In genomic region chr12:124676725-124677462, GRCh38 we compare ENCODE assay signal across 17 cellular contexts.
DNase-seq lines count a peak whose midpoint lies in the region; ATAC-seq and TF ChIP-seq lines count a peak whose summit lies in the region.
"Had no signal": no experiment of that assay in that cellular context is flagged by ENCODE, and none has a peak within 500 bp of the region (broad histone marks: within the 10 kb centered on the region; RNA-seq: fewer than 3 reads in every experiment).

No MANE protein-coding gene starts in this region.

- peak overlapping the region; percentile 6 for H3K4me2 ChIP-seq in IMR-90 (ENCODE audit: low read depth, low read length)
- H3K4me2 ChIP-seq: PC-9 had no signal

- TF ChIP-seq CTCF in IMR-90 (conservative IDR thresholded peaks at IDR 0.05; ENCODE audit: low read depth, low read length) (no peak), coronary artery (IDR thresholded peaks at IDR 0.05) (no peak), neural crest cell (conservative IDR thresholded peaks at IDR 0.05) (no peak), type B pancreatic cell (conservative IDR thresholded peaks at IDR 0.05) (no peak)

- H3K14ac ChIP-seq in IMR-90 (replicated peaks; ENCODE audit: low read depth, low read length) = peak overlapping the region; percentile 91

- peak overlapping the region; percentile 75 for H4K5ac ChIP-seq in IMR-90 (ENCODE audit: low read depth, low read length)

- H2AK9ac ChIP-seq in IMR-90 (replicated peaks; ENCODE audit: low read depth, low read length, poor library complexity) = peak overlapping the region; percentile 74

- intact Hi-C loops in IMR-90 (cut with micrococcal nuclease) = no loop called here

- H2BK20ac ChIP-seq in IMR-90 (ENCODE audit: low read depth, low read length) = peak overlapping the region; percentile 78

- WGBS in IMR-90 (ENCODE audit: extremely low coverage in 2 of 2, insufficient read length in 1 of 2), 2 experiments = 97% methylated on average over 21 of the region's 42 CpGs; no CpG with 5 or more reads in 1 of the 2 experiments

- peaks cover 71% of the 10 kb centered on the region for H3K4me1 Mint-ChIP-seq in neural crest cell
- peaks cover 47% of the 10 kb centered on the region for H3K4me1 Mint-ChIP-seq in type B pancreatic cell (ENCODE audit: unreplicated experiment)

- peaks cover 6% of the 10 kb centered on the region for H3K9me1 ChIP-seq in IMR-90 (ENCODE audit: insufficient read depth, low read length)

- peak overlapping the region; percentile 79 for H2AFZ ChIP-seq in IMR-90 (replicated peaks; ENCODE audit: low read length, poor library complexity)
- H2AFZ ChIP-seq: PC-9 had no signal

- H2AK5ac ChIP-seq in IMR-90 (ENCODE audit: low read depth, low read length) = peak overlapping the region; percentile 93

- no peak overlapping the region for H3K56ac ChIP-seq in IMR-90 (ENCODE audit: extremely low read depth, insufficient read depth, low read length)

- TF ChIP-seq RAD21 in IMR-90 (IDR thresholded peaks at IDR 0.05; ENCODE audit: low read length) = no peak

- in situ Hi-C loops in IMR-90 (cut with MboI; ENCODE audit: low sequenced_read_pairs) = no loop called here

- no peak for TF ChIP-seq POLR2A in IMR-90 (IDR thresholded peaks at IDR 0.05; ENCODE audit: low read depth, low read length)

- peak overlapping the region; percentile 77 for H3K18ac ChIP-seq in IMR-90 (ENCODE audit: low read depth, low read length)

- no peaks in the 10 kb centered on the region for H3K36me3 ChIP-seq in IMR-90 (ENCODE audit: control insufficient read depth, insufficient read depth, low read length)
- H3K36me3 ChIP-seq: ovary, spleen had no signal

- peaks cover 0 to 4% of the 10 kb centered on the region in 2 experiments; a peak in 1 of 4 replicates for H3K79me1 ChIP-seq in IMR-90 (ENCODE audit: low read depth in 1 of 2, low read length in 2 of 2)

- H3K27ac Mint-ChIP-seq in neural crest cell (ENCODE audit: unreplicated experiment) (no peak overlapping the region), type B pancreatic cell (peak overlapping the region; percentile 95)
- H3K27ac Mint-ChIP-seq: activated CD8-positive, alpha-beta T cell treated with anti-CD3 and anti-CD28 coated beads, Interleukin-2, amount 10 ng/mL, durations not matched to agents 7 days and 5 days had no signal

- dilution Hi-C loops in IMR-90 (cut with HindIII; ENCODE audit: low sequenced_read_pairs, unreplicated experiment) = no loop called here

- 0 out of 2 replicates have a peak overlapping the region, but pooled peaks have one; percentile 47 for H3K9ac ChIP-seq in IMR-90 (ENCODE audit: low read depth, low read length)

- no TSS peak for BruUV-seq in IMR-90 (replicated peaks; lab: Mats Ljungman, UMichigan)

- H3K27ac ChIP-seq in IMR-90 (ENCODE audit: insufficient read depth, low read length) = peak overlapping the region; percentile 65
- H3K27ac ChIP-seq in coronary artery = peak overlapping the region in 1 of 2 donors; percentile 82
- H3K27ac ChIP-seq: epithelial cell of prostate, ovary, PC-9 had no signal

- H2BK120ac ChIP-seq in IMR-90 (ENCODE audit: low read depth, low read length) = peak overlapping the region; percentile 86

- H3K4me3 ChIP-seq in IMR-90 (ENCODE audit: insufficient read depth, low read depth, low read length) (no peak overlapping the region), coronary artery (peak overlapping the region; percentile 57)
- H3K4me3 ChIP-seq: ovary, PC-9, spleen had no signal

- H3K27me3 Mint-ChIP-seq in neural crest cell (ENCODE audit: low read depth) (peaks cover 45% of the 10 kb centered on the region), type B pancreatic cell (no peaks in the 10 kb centered on the region)

- H3K4me1 ChIP-seq in IMR-90 (ENCODE audit: control insufficient read depth, insufficient read depth, low read length) = peaks cover 23% of the 10 kb centered on the region

- H3K9me3 Mint-ChIP-seq in neural crest cell (no peaks in the 10 kb centered on the region), type B pancreatic cell (no peaks in the 10 kb centered on the region)
- H3K9me3 Mint-ChIP-seq: memory B cell had no signal

- no peaks in the 10 kb centered on the region for H4K20me1 ChIP-seq in IMR-90 (ENCODE audit: insufficient read depth, low read length)

- no peaks in the 10 kb centered on the region for H3K27me3 ChIP-seq in IMR-90 (ENCODE audit: control insufficient read depth, insufficient read depth, low read length)
- H3K27me3 ChIP-seq: ovary, spleen had no signal

- DNase-seq in IMR-90 (no peak), coronary artery (ENCODE audit: low spot score) (no peak), neural crest cell (ENCODE audit: low read depth, low spot score) (no peak), type B pancreatic cell (ENCODE audit: extremely low spot score, unreplicated experiment) (no peak), NCI-H774 (lab: John Stamatoyannopoulos, UW) (no peak), NCI-H1694 treated with DMSO at 0.1 percent for 48 hours (lab: John Stamatoyannopoulos, UW) (no peak), NCI-H524 (lab: John Stamatoyannopoulos, UW) (no peak)
- DNase-seq: activated CD8-positive, alpha-beta T cell treated with anti-CD3 and anti-CD28 coated beads, Interleukin-2, amount 10 ng/mL, durations not matched to agents 7 days and 5 days; DMS53; NCI-H446 treated with DMSO at 0.1 percent for 48 hours; PC-9; spleen; stimulated activated naive CD8-positive, alpha-beta T cell treated with anti-CD3 and anti-CD28 coated beads, Interleukin-15, Interleukin-2, amounts not matched to agents 100 U/mL and 50 U/mL, for 24 hours; SW 1271 had no signal

- no peaks in the 10 kb centered on the region for H3K9me3 ChIP-seq in IMR-90 (ENCODE audit: control insufficient read depth, insufficient read depth, low read length)
- H3K9me3 ChIP-seq: ovary, spleen had no signal

- CTCF ChIA-PET in IMR-90 (lab: Yijun Ruan, JAX) = interaction anchor here (1.4 kb wide), 1 partner anchor 88 kb away, joined by 3 read pairs; no protein-coding TSS in a partner anchor

- peak overlapping the region; percentile 87 for H3K4ac ChIP-seq in IMR-90 (ENCODE audit: low read depth, low read length)

- peak overlapping the region; percentile 82; the same call in 2 of the 3 replicates for H2BK15ac ChIP-seq in IMR-90 (ENCODE audit: low read depth, low read length)

- peak overlapping the region; percentile 71 for H3K4me3 Mint-ChIP-seq in neural crest cell
- peak overlapping the region; percentile 82 for H3K4me3 Mint-ChIP-seq in type B pancreatic cell
- H3K4me3 Mint-ChIP-seq: activated CD8-positive, alpha-beta T cell treated with anti-CD3 and anti-CD28 coated beads, Interleukin-2, amount 10 ng/mL, durations not matched to agents 7 days and 5 days had no signal

- peak overlapping the region; percentile 2 to 83; a peak in 2 of 4 replicates for H4K8ac ChIP-seq in IMR-90 (ENCODE audit: low read depth in 2 of 2, low read length in 2 of 2)

- no peak overlapping the region for H3K23ac ChIP-seq in IMR-90 (ENCODE audit: low read depth, low read length)

- POLR2A ChIA-PET in IMR-90 (lab: Charles Lee; ENCODE audit: unreplicated experiment) = interaction anchor here (0.6 kb wide), 1 partner anchor 62 kb away, joined by 4 read pairs; no protein-coding TSS in a partner anchor

- peak overlapping the region; percentile 71 for H2BK5ac ChIP-seq in IMR-90 (ENCODE audit: low read depth, low read length, poor library complexity, severe bottlenecking)

- H4K91ac ChIP-seq in IMR-90 (ENCODE audit: insufficient read depth, low read depth, low read length) = peak overlapping the region; percentile 45

- no peaks in the 10 kb centered on the region for H3K36me3 Mint-ChIP-seq in neural crest cell (ENCODE audit: low read depth)
- no peaks in the 10 kb centered on the region for H3K36me3 Mint-ChIP-seq in type B pancreatic cell
- H3K36me3 Mint-ChIP-seq: memory B cell had no signal

- ATAC-seq in IMR-90 (ENCODE audit: low read depth) = no peak
- ATAC-seq: activated CD8-positive, alpha-beta T cell treated with anti-CD3 and anti-CD28 coated beads, Interleukin-2, amount 10 ng/mL, durations not matched to agents 7 days and 5 days; stimulated activated naive CD8-positive, alpha-beta T cell treated with anti-CD3 and anti-CD28 coated beads, Interleukin-15, Interleukin-2, amounts not matched to agents 100 U/mL and 50 U/mL, for 24 hours had no signal

TF ChIP-seq in IMR-90, 13 proteins besides CTCF, POLR2A, EP300 and RAD21:
- TF ChIP-seq MAZ (IDR thresholded peaks at IDR 0.05; ENCODE audit: borderline replicate concordance, low read depth, low read length) = no peak
- no peak for TF ChIP-seq RCOR1 (IDR thresholded peaks at IDR 0.05; ENCODE audit: insufficient replicate concordance, low read length)
- TF ChIP-seq, protein P1, sequence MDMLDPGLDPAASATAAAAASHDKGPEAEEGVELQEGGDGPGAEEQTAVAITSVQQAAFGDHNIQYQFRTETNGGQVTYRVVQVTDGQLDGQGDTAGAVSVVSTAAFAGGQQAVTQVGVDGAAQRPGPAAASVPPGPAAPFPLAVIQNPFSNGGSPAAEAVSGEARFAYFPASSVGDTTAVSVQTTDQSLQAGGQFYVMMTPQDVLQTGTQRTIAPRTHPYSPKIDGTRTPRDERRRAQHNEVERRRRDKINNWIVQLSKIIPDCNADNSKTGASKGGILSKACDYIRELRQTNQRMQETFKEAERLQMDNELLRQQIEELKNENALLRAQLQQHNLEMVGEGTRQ (IDR thresholded peaks at IDR 0.05; ENCODE audit: low read depth, low read length) = no peak
